17 cellular contexts compared by ENCODE assay signal in the genomic region with DNA sequence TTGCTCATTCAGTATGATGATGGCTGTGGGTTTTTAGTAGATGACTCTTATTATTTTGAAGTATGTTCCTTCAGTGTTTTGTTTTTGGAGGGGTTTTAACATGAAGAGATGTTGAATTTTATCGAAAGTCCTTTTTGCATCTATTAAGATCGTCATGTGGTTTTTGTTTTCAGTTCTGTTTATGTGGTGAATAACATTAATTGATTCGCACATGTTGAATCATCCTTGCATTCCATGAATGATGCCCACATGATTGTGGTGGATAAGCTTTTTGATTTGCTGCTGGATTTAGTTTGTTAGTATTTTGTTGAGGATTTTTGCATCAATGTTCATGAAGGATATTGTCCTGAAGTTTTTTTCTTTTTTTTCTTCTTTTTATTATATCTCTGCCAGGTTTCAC.
"Had no signal": no experiment of that assay in that cellular context is flagged by ENCODE, and none has a peak within 500 bp of the region (broad histone marks: within the 10 kb centered on the region; RNA-seq: fewer than 3 reads in every experiment).

No MANE protein-coding gene starts in this region.

- ATAC-seq: left colon; left ventricle myocardium superior; natural killer cell treated with Interleukin-12 subunit alpha and Interleukin-12 subunit beta and Interleukin-15 and Interleukin-18, amount 100 ng/mL, for 72 hours; pancreas; right cardiac atrium had no signal

- H3K27ac Mint-ChIP-seq: dendritic cell treated with granulocyte-macrophage colony-stimulating factor and Interleukin-4, amounts not matched to agents 40 ng/mL and 50 ng/mL, for 4 days; natural killer cell treated with Interleukin-12 subunit alpha and Interleukin-12 subunit beta and Interleukin-15 and Interleukin-18, amount 100 ng/mL, for 72 hours; neural progenitor cell had no signal

- DNase-seq: foreskin fibroblast; head of caudate nucleus; hippocampal formation; left colon; left ventricle myocardium superior; mesenchymal stem cell; midbrain; occipital lobe; pancreas; right cardiac atrium; stimulated activated CD4-positive, alpha-beta T cell treated with anti-CD3 and anti-CD28 coated beads, Interleukin-2, amount 100 ng/mL, for 48 hours; stimulated activated naive CD4-positive, alpha-beta T cell treated with Interleukin-2 at 50 U/mL for 16 hours; trophoblast cell had no signal

- H3K4me3 Mint-ChIP-seq: dendritic cell treated with granulocyte-macrophage colony-stimulating factor and Interleukin-4, amounts not matched to agents 40 ng/mL and 50 ng/mL, for 4 days; natural killer cell treated with Interleukin-12 subunit alpha and Interleukin-12 subunit beta and Interleukin-15 and Interleukin-18, amount 100 ng/mL, for 72 hours; neural progenitor cell had no signal

- H3K27me3 Mint-ChIP-seq: dendritic cell treated with granulocyte-macrophage colony-stimulating factor and Interleukin-4, amounts not matched to agents 40 ng/mL and 50 ng/mL, for 4 days; natural killer cell treated with Interleukin-12 subunit alpha and Interleukin-12 subunit beta and Interleukin-15 and Interleukin-18, amount 100 ng/mL, for 72 hours; progenitor cell of endocrine pancreas had no signal
